Comparison of ENCODE assay signal across 8 cellular contexts in genomic region chr13:40974460-40975407, GRCh38. TPM values are rescaled to one million over a fixed set of nuclear protein-coding genes. Genes with fewer than 3 reads are reported as not detected.
DNase-seq lines count a peak whose midpoint lies in the region; ATAC-seq and TF ChIP-seq lines count a peak whose summit lies in the region.

No MANE protein-coding gene starts in this region.

- DNase-seq in Ammon's horn (ENCODE audit: low spot score) (peak; percentile 40), NCI-H69 (lab: John Stamatoyannopoulos, UW) (peak; percentile 52), adrenal gland (peak in 5 of 7 donors; percentile 30 to 67 (median 50)), iPS-NIHi7 (ENCODE audit: extremely low spot score) (peak; percentile 70), upper lobe of left lung (peak in 1 of 2 donors; percentile 44), inferior parietal cortex (ENCODE audit: extremely low spot score) (no peak)

- H3K27ac ChIP-seq in adrenal gland: no peak overlapping the region
- H3K27ac ChIP-seq in upper lobe of left lung: peak overlapping the region in 2 of 4 donors; percentile 42 to 52

- H3K4me1 ChIP-seq in adrenal gland (replicated peaks in 1 of 2): peaks cover 8 to 58% of the 10 kb centered on the region in 2 donors
- peaks cover 63 to 98% (median 75%) of the 10 kb centered on the region in 4 donors for H3K4me1 ChIP-seq in upper lobe of left lung

- intact Hi-C loops in adrenal gland (cut with DNase I): loop anchor here in 1 of 2 donors (10.0 kb wide), 1 partner anchor 80 kb away; no protein-coding TSS in a partner anchor

- H3K9me3 ChIP-seq in adrenal gland (replicated peaks in 1 of 3): no peaks in the 10 kb centered on the region
- H3K9me3 ChIP-seq in upper lobe of left lung: no peaks in the 10 kb centered on the region

- TF ChIP-seq POLR2A in adrenal gland (IDR thresholded peaks at IDR 0.05) (no peak), upper lobe of left lung (IDR thresholded peaks at IDR 0.05) (no peak)

- no peak overlapping the region for H3K4me3 ChIP-seq in adrenal gland
- H3K4me3 ChIP-seq in upper lobe of left lung: no peak overlapping the region

- TF ChIP-seq EP300 in upper lobe of left lung (IDR thresholded peaks at IDR 0.05): no peak

- peak; percentile 29 to 61 (median 50) for TF ChIP-seq CTCF in adrenal gland (IDR thresholded peaks at IDR 0.05)
- peak in 5 of 6 experiments; percentile 31 to 54 (median 38) for TF ChIP-seq CTCF in upper lobe of left lung (IDR thresholded peaks at IDR 0.05)

- 47 to 61% (median 52%) methylated on average over 4 of the region's 4 CpGs for WGBS in adrenal gland, 4 donors
- WGBS in upper lobe of left lung, 2 donors: 33 to 44% methylated on average over 4 of the region's 4 CpGs

- no peaks in the 10 kb centered on the region for H3K36me3 ChIP-seq in adrenal gland (replicated peaks in 1 of 2)
- H3K36me3 ChIP-seq in upper lobe of left lung: no peaks in the 10 kb centered on the region

- ATAC-seq in GM18502 (IDR thresholded peaks at IDR 0.05; ENCODE audit: poor library complexity, unreplicated experiment): peak; percentile 77
- peak; percentile 75 for ATAC-seq in HG02870 (IDR thresholded peaks at IDR 0.05; ENCODE audit: unreplicated experiment)
- ATAC-seq in upper lobe of left lung (ENCODE audit: low FRiP score in 2 of 2): peak; percentile 43 to 78

- H3K27me3 ChIP-seq in adrenal gland (no peaks in the 10 kb centered on the region), upper lobe of left lung (no peaks in the 10 kb centered on the region)

RNA-seq across cellular contexts. Expression of gene ELF1, which starts 44.4 kb away (rescaled TPM):
- 10 to 100 TPM; 27.6 to 64.3 (median 54.1) TPM for total RNA-seq in adrenal gland
- 10 to 100 TPM in 2 of 3 donors, 1 to 10 TPM in 1; 6.3 to 36.1 (median 10.4) TPM for polyA plus RNA-seq in adrenal gland
- 100 to 1,000 TPM in 1 of 6 donors, 10 to 100 TPM in 5; 52.6 to 134 (median 78.6) TPM for total RNA-seq in upper lobe of left lung
